Comparison of ENCODE assay signal across 20 cellular contexts in genomic region chr13:111017755-111018487, GRCh38.
DNase-seq lines count a peak whose midpoint lies in the region; ATAC-seq, FAIRE-seq and TF ChIP-seq lines count a peak whose summit lies in the region.
"Had no signal": no experiment of that assay in that cellular context is flagged by ENCODE, and none has a peak within 500 bp of the region (broad histone marks: within the 10 kb centered on the region; RNA-seq: fewer than 3 reads in every experiment).

No MANE protein-coding gene starts in this region.

- H3K36me3 ChIP-seq in PC-3 (ENCODE audit: low read depth, low read length) (no peaks in the 10 kb centered on the region), K562 (ENCODE audit: control insufficient read depth, insufficient read depth, low read length) (no peaks in the 10 kb centered on the region), esophagus muscularis mucosa (no peaks in the 10 kb centered on the region)
- H3K36me3 ChIP-seq: HAP-1 had no signal

- H3K79me2 ChIP-seq in PC-3 (ENCODE audit: low read length) (no peaks in the 10 kb centered on the region), K562 (ENCODE audit: control insufficient read depth, insufficient read depth, low read length) (no peaks in the 10 kb centered on the region)

- H3K9me3 ChIP-seq in PC-3 (ENCODE audit: low read length), result peaks cover 10% of the 10 kb centered on the region; the same call in 1 of the 2 replicates
- H3K9me3 ChIP-seq in K562 (replicated peaks; ENCODE audit: control insufficient read depth, insufficient read depth, low read depth, low read length), result 0 out of 2 replicates have a peak, but pooled peaks cover 4% of the 10 kb centered on the region
- H3K9me3 ChIP-seq in esophagus muscularis mucosa, result peaks cover 0 to 27% (median 25%) of the 10 kb centered on the region in 4 donors
- H3K9me3 ChIP-seq: HAP-1 had no signal

- BruUV-seq in PC-3 (replicated peaks; lab: Mats Ljungman, UMichigan), result no TSS peak
- BruUV-seq in K562 (replicated peaks; lab: Mats Ljungman, UMichigan), result no TSS peak

- H2AFZ ChIP-seq in PC-3 (ENCODE audit: low read length) (no peak overlapping the region), K562 (ENCODE audit: low read depth, low read length) (no peak overlapping the region)

- H3K4me3 ChIP-seq in PC-3 (ENCODE audit: low read length), result no peak overlapping the region
- no peak overlapping the region for H3K4me3 ChIP-seq in K562
- no peak overlapping the region for H3K4me3 ChIP-seq in esophagus muscularis mucosa
- H3K4me3 ChIP-seq: HAP-1 had no signal

- ATAC-seq in PC-3 (peak; percentile 45), K562 (no peak)

- TF ChIP-seq EP300 in K562 (IDR thresholded peaks at IDR 0.05; ENCODE audit: low read length) (no peak), esophagus muscularis mucosa (IDR thresholded peaks at IDR 0.05) (no peak)

- no peak for FAIRE-seq in K562 (lab: Jason Lieb, UNC)
- FAIRE-seq: G401.6, GM12892, H54 had no signal

- TF ChIP-seq CTCF in PC-3 (conservative IDR thresholded peaks at IDR 0.05; ENCODE audit: low read depth, low read length) (no peak), K562 (IDR thresholded peaks at IDR 0.05 in 2 of 3, conservative IDR thresholded peaks at IDR 0.05 in 1 of 3; ENCODE audit: insufficient read depth in 2 of 3, low read depth in 1 of 3, low read length in 3 of 3) (no peak), esophagus muscularis mucosa (IDR thresholded peaks at IDR 0.05) (no peak)

- intact Hi-C loops in PC-3 (cut with micrococcal nuclease) (no loop called here), K562 (cut with micrococcal nuclease) (no loop called here), esophagus muscularis mucosa (cut with DNase I) (no loop called here)

- H3K4me1 ChIP-seq in PC-3 (ENCODE audit: insufficient read depth, low read length) (no peaks in the 10 kb centered on the region), K562 (replicated peaks in 1 of 2; ENCODE audit: control insufficient read depth in 2 of 2, insufficient read depth in 2 of 2, low read length in 2 of 2) (peaks cover 4% of the 10 kb centered on the region in 2 experiments; a peak in 3 of 5 replicates), esophagus muscularis mucosa (no peaks in the 10 kb centered on the region)
- H3K4me1 ChIP-seq: Caco-2, HAP-1 had no signal

- H4K20me1 ChIP-seq in PC-3 (ENCODE audit: low read length), result no peaks in the 10 kb centered on the region
- H4K20me1 ChIP-seq in K562 (replicated peaks; ENCODE audit: control insufficient read depth, insufficient read depth, low read length), result no peaks in the 10 kb centered on the region

- TF ChIP-seq RAD21 in K562 (CRISPR knock-in tag; conservative IDR thresholded peaks at IDR 0.05 in 1 of 2, IDR thresholded peaks at IDR 0.05 in 1 of 2), result no peak

- no peak overlapping the region for H3K9ac ChIP-seq in PC-3 (ENCODE audit: low read length)
- no peak overlapping the region for H3K9ac ChIP-seq in K562 (ENCODE audit: insufficient read depth in 1 of 2, low read depth in 2 of 2, low read length in 2 of 2)

- no peaks in the 10 kb centered on the region for H3K9me2 ChIP-seq in PC-3 (replicated peaks; ENCODE audit: low read length)

- H3K9me1 ChIP-seq in K562 (ENCODE audit: control insufficient read depth, insufficient read depth, low read length), result no peaks in the 10 kb centered on the region

- DNase-seq in COLO829 (ENCODE audit: low spot score), result peak; percentile 3
- no peak for DNase-seq in PC-3
- no peak for DNase-seq in K562 (ENCODE audit: extremely low read depth in 1 of 4, low spot score in 3 of 4)
- DNase-seq in glomerular visceral epithelial cell (ENCODE audit: extremely low spot score), result peak; percentile 27
- no peak for DNase-seq in NCI-H524 treated with DMSO at 0.1 percent for 48 hours (lab: John Stamatoyannopoulos, UW)
- DNase-seq in mucosa of gallbladder (ENCODE audit: low spot score), result no peak
- no peak for DNase-seq in stimulated activated naive CD4-positive, alpha-beta T cell treated with Interleukin-2 at 50 U/mL for 16 hours (lab: John Stamatoyannopoulos, UW)
- no peak for DNase-seq in esophagus muscularis mucosa (ENCODE audit: extremely low spot score)
- DNase-seq: 8988T; C1 segment of cervical spinal cord; Caco-2; CD4-positive, alpha-beta memory T cell; DMS153; DND-41; GOT3; HFFc6 had no signal

- no peak for TF ChIP-seq POLR2A in K562 (conservative IDR thresholded peaks at IDR 0.05)
- TF ChIP-seq POLR2A in esophagus muscularis mucosa (IDR thresholded peaks at IDR 0.05; ENCODE audit: low read depth), result no peak

- H3K27me3 ChIP-seq in PC-3 (ENCODE audit: low read length), result no peaks in the 10 kb centered on the region
- H3K27me3 ChIP-seq in K562 (ENCODE audit: control insufficient read depth in 2 of 2, insufficient read depth in 2 of 2, low read length in 2 of 2), result no peaks in the 10 kb centered on the region
- peaks cover 0 to 7% (median 0%) of the 10 kb centered on the region in 4 donors for H3K27me3 ChIP-seq in esophagus muscularis mucosa

- H3K27ac ChIP-seq in PC-3 (ENCODE audit: low read length), result no peak overlapping the region
- H3K27ac ChIP-seq in K562 (ENCODE audit: extremely low read depth, low read depth, low read length), result no peak overlapping the region
- no peak overlapping the region for H3K27ac ChIP-seq in esophagus muscularis mucosa (replicated peaks in 1 of 4)

- POLR2A ChIA-PET in PC-3 (lab: Charles Lee; ENCODE audit: unreplicated experiment), result no interaction called here
- POLR2A ChIA-PET in K562 (lab: Yijun Ruan, JAX), result no interaction called here

- CTCF ChIA-PET in PC-3 (lab: Charles Lee), result no interaction called here
- CTCF ChIA-PET in K562 (lab: Yijun Ruan, JAX; ENCODE audit: low intra/inter-chr PET ratio), result no interaction called here

- H3K4me2 ChIP-seq in PC-3 (ENCODE audit: low read length), result no peak overlapping the region
- H3K4me2 ChIP-seq in K562 (ENCODE audit: insufficient read depth, low read length), result no peak overlapping the region

- H3F3A ChIP-seq in PC-3 (ENCODE audit: low read length, unreplicated experiment), result no peaks in the 10 kb centered on the region

- in situ Hi-C loops in K562 (cut with MboI), result no loop called here

- WGBS in K562 (ENCODE audit: insufficient coverage, low coverage, missing lambda C conversion rate), result 50% methylated on average over 10 of the region's 27 CpGs
- 95% methylated on average over 27 of the region's 27 CpGs for WGBS in esophagus muscularis mucosa

TF ChIP-seq in K562, 482 proteins besides CTCF, POLR2A, EP300 and RAD21 (continues in another document):
- TF ChIP-seq ZNF354B (CRISPR knock-in tag; IDR thresholded peaks at IDR 0.05) (no peak), MEIS2 (IDR thresholded peaks at IDR 0.05; ENCODE audit: partially characterized antibody) (peak; percentile 48), MAFG (tag; conservative IDR thresholded peaks at IDR 0.05) (peak; percentile 16; the same call in 1 of the 2 replicates), ZNF316 (IDR thresholded peaks at IDR 0.05) (peak; percentile 37), JUND (IDR thresholded peaks at IDR 0.05; ENCODE audit: borderline replicate concordance, low read depth, low read length) (peak; percentile 25; the same call in 1 of the 2 replicates), JUND (tag; IDR thresholded peaks at IDR 0.05; ENCODE audit: borderline replicate concordance, low read depth, low read length) (no peak), MYC (IDR thresholded peaks at IDR 0.05; ENCODE audit: low read depth, low read length) (no peak), MYC (CRISPR knock-in tag; IDR thresholded peaks at IDR 0.05; ENCODE audit: borderline replicate concordance, low read depth) (no peak), FOXP4 (CRISPR knock-in tag; IDR thresholded peaks at IDR 0.05; ENCODE audit: borderline replicate concordance) (no peak), NFE2 (IDR thresholded peaks at IDR 0.05; ENCODE audit: low read depth) (0 out of 2 replicates have a peak, but pooled peaks have one; percentile 38), ARID1B (IDR thresholded peaks at IDR 0.05) (0 out of 2 replicates have a peak, but pooled peaks have one; percentile 22), ZNF507 (tag; conservative IDR thresholded peaks at IDR 0.05) (no peak)

Comparison
In these comparisons a context has a peak if more than half of its experiments do, and no peak if none do; other contexts are left out.
1. DNase-seq: peak in COLO829 (single experiment) and glomerular visceral epithelial cell (single experiment); none in PC-3 (single experiment), K562 (0 of 4), NCI-H524 treated with DMSO at 0.1 percent for 48 hours (single experiment), mucosa of gallbladder (single experiment), stimulated activated naive CD4-positive, alpha-beta T cell treated with Interleukin-2 at 50 U/mL for 16 hours (single experiment) and esophagus muscularis mucosa (single experiment).